8 cellular contexts compared by ENCODE assay signal in the genomic region with DNA sequence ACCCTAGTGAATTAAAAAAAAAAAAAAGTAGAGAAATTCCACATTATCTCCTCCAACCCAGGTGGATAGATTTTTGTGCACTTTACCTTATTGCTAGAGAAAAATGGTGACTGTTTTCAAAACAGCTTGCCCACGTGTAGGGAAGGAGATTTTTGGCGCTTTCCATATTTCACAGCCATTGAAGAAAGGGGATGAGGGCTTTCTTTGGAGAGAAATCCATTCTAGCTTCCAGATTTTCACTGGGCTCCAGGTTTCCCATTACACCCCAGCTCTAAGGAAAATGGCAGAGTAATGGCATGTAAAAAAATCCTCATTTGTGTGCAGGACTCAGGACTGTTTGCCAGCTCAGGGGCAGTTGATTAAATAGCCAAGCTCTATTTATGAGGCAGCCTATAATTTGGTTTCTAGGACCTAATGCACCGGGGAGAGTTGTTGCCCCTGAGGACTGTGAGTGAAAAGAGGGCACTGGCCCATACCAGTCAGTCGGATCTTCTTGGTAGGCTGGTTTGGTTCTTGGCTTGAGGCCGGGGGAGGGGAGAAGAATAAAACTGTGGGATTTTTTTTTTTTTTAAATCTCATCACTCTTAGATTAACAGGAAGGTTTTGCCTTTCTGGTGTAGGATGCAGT. TPM values are rescaled to one million over a fixed set of nuclear protein-coding genes. Genes with fewer than 3 reads are reported as not detected.
DNase-seq lines count a peak whose midpoint lies in the region; ATAC-seq, FAIRE-seq and TF ChIP-seq lines count a peak whose summit lies in the region.

No MANE protein-coding gene starts in this region.

- peak; percentile 66 for FAIRE-seq in GM19239 (lab: Jason Lieb, UNC)

- DNase-seq in GM19239 (ENCODE audit: insufficient read length, low spot score) (no peak), RKO (ENCODE audit: low spot score) (peak; percentile 34), epithelial cell of proximal tubule (ENCODE audit: low read depth) (no peak), retinal pigment epithelial cell (ENCODE audit: low read depth) (no peak), NCI-H2196 (lab: John Stamatoyannopoulos, UW; ENCODE audit: unreplicated experiment) (no peak), GM19240 (ENCODE audit: insufficient read length, low spot score) (no peak)

- ATAC-seq in GM19324 (IDR thresholded peaks at IDR 0.05; ENCODE audit: low FRiP score, unreplicated experiment) (no peak), HG03139 (IDR thresholded peaks at IDR 0.05; ENCODE audit: unreplicated experiment) (no peak)

- H3K4me3 ChIP-seq in epithelial cell of proximal tubule (ENCODE audit: low read depth, low read length): peak overlapping the region; percentile 61
- peak overlapping the region; percentile 71 for H3K4me3 ChIP-seq in retinal pigment epithelial cell (ENCODE audit: low read length)

- TF ChIP-seq CTCF in epithelial cell of proximal tubule (conservative IDR thresholded peaks at IDR 0.05; ENCODE audit: low read depth, low read length): no peak
- no peak for TF ChIP-seq CTCF in retinal pigment epithelial cell (conservative IDR thresholded peaks at IDR 0.05; ENCODE audit: low read depth, low read length)

RNA-seq across cellular contexts. Expression of gene ARID1A, which starts 2.1 kb away (rescaled TPM):
- 25.2 and 27.1 TPM in 2 replicates for total RNA-seq in epithelial cell of proximal tubule
